In the genomic region with DNA sequence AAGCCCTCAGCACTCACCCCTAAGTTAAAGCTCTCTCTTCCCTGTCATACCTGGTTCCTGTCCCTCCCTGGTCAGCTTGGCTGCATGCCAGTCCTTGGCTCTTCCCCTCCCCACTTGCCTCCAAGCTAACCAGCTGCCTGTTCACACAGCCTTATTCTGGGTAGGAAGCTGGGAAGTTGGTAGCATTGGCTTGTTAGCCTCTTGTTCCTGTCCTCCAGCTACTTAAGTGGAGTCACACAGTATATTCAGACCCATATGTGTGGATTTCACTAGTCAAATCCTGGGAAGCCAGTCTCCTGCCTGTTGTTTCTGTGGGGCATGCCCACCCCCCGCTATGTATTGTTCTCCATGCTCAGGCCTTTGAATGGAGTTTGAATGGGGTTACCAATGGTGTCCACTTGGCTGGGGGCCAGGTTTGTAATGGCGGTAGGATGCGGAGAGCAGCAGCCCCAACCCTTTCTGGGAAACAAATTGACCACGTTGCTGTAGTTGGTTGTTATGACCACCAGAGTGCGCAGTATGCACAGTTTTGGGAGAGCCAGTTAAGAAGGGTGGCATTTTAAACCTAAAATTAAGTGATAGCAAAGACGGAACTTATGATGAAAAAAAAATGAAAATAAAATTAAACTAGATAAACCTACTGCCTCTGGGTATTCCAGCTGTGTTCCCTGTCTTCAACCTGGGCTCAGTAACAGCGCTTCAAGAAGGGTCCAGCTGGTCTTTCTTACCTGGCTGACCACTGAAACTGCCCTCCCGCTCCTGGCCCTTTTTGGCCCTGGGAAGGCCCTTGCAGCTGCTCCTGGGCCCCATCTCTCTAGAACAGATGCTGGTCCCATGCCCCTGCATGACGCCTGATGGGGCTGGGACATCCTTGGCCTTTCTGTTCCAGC, we compare ENCODE assay signal across 8 cellular contexts. TPM values are rescaled to one million over a fixed set of nuclear protein-coding genes. Genes with fewer than 3 reads are reported as not detected.
DNase-seq lines count a peak whose midpoint lies in the region; ATAC-seq and TF ChIP-seq lines count a peak whose summit lies in the region.

No MANE protein-coding gene starts in this region.

- H3K4me3 ChIP-seq in LNCaP clone FGC (ENCODE audit: low read depth, low read length) (no peak overlapping the region), fibroblast of villous mesenchyme (ENCODE audit: low read depth, low read length) (no peak overlapping the region), thyroid gland (replicated peaks in 1 of 3) (no peak overlapping the region)

- H3K36me3 ChIP-seq in thyroid gland: no peaks in the 10 kb centered on the region

- TF ChIP-seq POLR2A in thyroid gland (IDR thresholded peaks at IDR 0.05): no peak

- ATAC-seq in HG02623 (IDR thresholded peaks at IDR 0.05; ENCODE audit: unreplicated experiment): no peak

- TF ChIP-seq CTCF in GM10266 (IDR thresholded peaks at IDR 0.05; ENCODE audit: control insufficient read depth, insufficient read depth, low read depth, missing control alignments) (peak; percentile 86), LNCaP clone FGC (IDR thresholded peaks at IDR 0.05; ENCODE audit: control insufficient read depth, extremely low read depth, insufficient read depth) (peak; percentile 86), fibroblast of villous mesenchyme (IDR thresholded peaks at IDR 0.05; ENCODE audit: insufficient read depth, low read depth, low read length) (peak; percentile 78), thyroid gland (IDR thresholded peaks at IDR 0.05) (peak; percentile 67 to 79 (median 74))

- intact Hi-C loops in thyroid gland (cut with DNase I): no loop called here

- peaks cover 0 to 11% of the 10 kb centered on the region in 2 donors for H3K4me1 ChIP-seq in thyroid gland

- H3K27me3 ChIP-seq in thyroid gland: no peaks in the 10 kb centered on the region

- H3K27ac ChIP-seq in thyroid gland: no peak overlapping the region

- peak; percentile 76 for DNase-seq in GM10266 (ENCODE audit: extremely low spot score)
- no peak for DNase-seq in LNCaP clone FGC (ENCODE audit: low read depth)
- DNase-seq in RPMI7951 (ENCODE audit: low read depth): peak; percentile 75
- DNase-seq in activated T-helper 1 cell treated with Interleukin-2 at 50 U/mL for 16 hours (ENCODE audit: low read depth): peak; percentile 51
- DNase-seq in fibroblast of villous mesenchyme (ENCODE audit: low read depth): peak; percentile 78
- peak; percentile 47 for DNase-seq in non-pigmented ciliary epithelial cell (ENCODE audit: low read depth)
- DNase-seq in thyroid gland: peak; percentile 59 to 60

- WGBS in thyroid gland, 2 donors: 29 to 31% methylated on average over 9 of the region's 9 CpGs

- no peaks in the 10 kb centered on the region for H3K9me3 ChIP-seq in thyroid gland

RNA-seq across cellular contexts. Expression of gene RPS3, which starts 10.7 kb away (rescaled TPM):
- total RNA-seq in RPMI7951 (2014; rRNA removed; shearing (Covaris generic)): 1,629 and 2,029 TPM in 2 replicates
- 1,703 and 1,758 TPM in 2 replicates for total RNA-seq in fibroblast of villous mesenchyme
- 1,000 to 10,000 TPM; 1,039 to 1,811 (median 1,104) TPM for total RNA-seq in thyroid gland

RNA-seq across cellular contexts. Expression of gene ARRB1, which starts 37.2 kb away (rescaled TPM):
- total RNA-seq in RPMI7951 (2014; rRNA removed; shearing (Covaris generic)): 15.3 and 17.7 TPM in 2 replicates
- total RNA-seq in fibroblast of villous mesenchyme (27.1 and 33.2 TPM in 2 replicates), thyroid gland (10 to 100 TPM; 15.7 to 44.7 (median 27.7) TPM)

RNA-seq across cellular contexts. Expression of gene KLHL35, which starts 44.4 kb away (rescaled TPM):
- 1.6 and 1.8 TPM in 2 replicates for total RNA-seq in RPMI7951 (2014; rRNA removed; shearing (Covaris generic))
- total RNA-seq in fibroblast of villous mesenchyme (1.3 and 3.2 TPM in 2 replicates), thyroid gland (1 to 10 TPM; 1.1 to 3.6 (median 1.9) TPM)
